19 cellular contexts compared by ENCODE assay signal in the genomic region with DNA sequence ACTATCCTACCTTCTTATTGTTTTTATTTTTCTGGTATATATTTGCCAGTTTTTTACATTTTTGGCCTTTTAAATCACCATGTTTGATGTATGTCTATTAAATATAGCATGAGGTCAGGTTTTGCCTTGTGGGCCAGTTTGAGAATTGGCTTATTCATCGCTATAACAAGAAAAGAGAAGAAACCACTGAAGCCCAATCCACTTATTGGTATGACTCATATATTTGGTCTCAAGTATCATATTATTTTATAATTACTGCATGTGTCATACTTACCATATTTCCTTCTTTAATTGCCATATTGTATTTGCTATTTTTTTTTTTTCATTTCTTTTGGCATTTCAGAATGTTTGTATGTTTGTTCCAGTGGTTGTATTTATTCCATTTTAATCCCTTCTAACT.
DNase-seq lines count a peak whose midpoint lies in the region; ATAC-seq, FAIRE-seq and TF ChIP-seq lines count a peak whose summit lies in the region.
"Had no signal": no experiment of that assay in that cellular context is flagged by ENCODE, and none has a peak within 500 bp of the region (broad histone marks: within the 10 kb centered on the region; RNA-seq: fewer than 3 reads in every experiment).

No MANE protein-coding gene starts in this region.

- H3K9me3 Mint-ChIP-seq in natural killer cell treated with Interleukin-12 subunit alpha and Interleukin-12 subunit beta and Interleukin-15 and Interleukin-18, amount 100 ng/mL, for 72 hours: no peaks in the 10 kb centered on the region
- no peaks in the 10 kb centered on the region for H3K9me3 Mint-ChIP-seq in natural killer cell
- H3K9me3 Mint-ChIP-seq in activated naive CD4-positive, alpha-beta T cell treated with anti-CD3 and anti-CD28 coated beads for 36 hours: no peaks in the 10 kb centered on the region
- H3K9me3 Mint-ChIP-seq: naive thymus-derived CD8-positive, alpha-beta T cell had no signal

- no peaks in the 10 kb centered on the region for H3K4me1 ChIP-seq in thyroid gland
- H3K4me1 ChIP-seq: vagina had no signal

- no peaks in the 10 kb centered on the region for H3K27me3 ChIP-seq in thyroid gland
- H3K27me3 ChIP-seq: spleen, vagina had no signal

- CTCF ChIA-PET in activated naive CD4-positive, alpha-beta T cell treated with anti-CD3 and anti-CD28 coated beads for 36 hours (lab: Charles Lee): no interaction called here

- H3K27me3 Mint-ChIP-seq in natural killer cell treated with Interleukin-12 subunit alpha and Interleukin-12 subunit beta and Interleukin-15 and Interleukin-18, amount 100 ng/mL, for 72 hours: no peaks in the 10 kb centered on the region
- no peaks in the 10 kb centered on the region for H3K27me3 Mint-ChIP-seq in natural killer cell (ENCODE audit: low read depth in 2 of 2)
- H3K27me3 Mint-ChIP-seq in activated naive CD4-positive, alpha-beta T cell treated with anti-CD3 and anti-CD28 coated beads for 36 hours (ENCODE audit: low read depth): no peaks in the 10 kb centered on the region
- H3K27me3 Mint-ChIP-seq: activated naive CD8-positive, alpha-beta T cell; naive thymus-derived CD8-positive, alpha-beta T cell; progenitor cell of endocrine pancreas had no signal

- intact Hi-C loops in natural killer cell (cut with micrococcal nuclease) (no loop called here), thyroid gland (cut with DNase I) (no loop called here)
- intact Hi-C loops in activated naive CD4-positive, alpha-beta T cell treated with anti-CD3 and anti-CD28 coated beads for 36 hours (cut with micrococcal nuclease): no loop called here

- no peak for FAIRE-seq in urothelium cell line (lab: Jason Lieb, UNC)
- FAIRE-seq: G401.6 had no signal

- no peak overlapping the region for H3K27ac ChIP-seq in thyroid gland
- H3K27ac ChIP-seq: spleen, vagina had no signal

- TF ChIP-seq CTCF in natural killer cell (IDR thresholded peaks at IDR 0.05) (no peak), epithelial cell of esophagus (IDR thresholded peaks at IDR 0.05; ENCODE audit: insufficient read depth, low read depth, low read length, missing control alignments) (no peak), thyroid gland (IDR thresholded peaks at IDR 0.05) (no peak)

- H3K36me3 ChIP-seq in thyroid gland: no peaks in the 10 kb centered on the region
- H3K36me3 ChIP-seq: spleen, vagina had no signal

- peak in 1 of 2 donors; percentile 54 for ATAC-seq in natural killer cell treated with Interleukin-12 subunit alpha and Interleukin-12 subunit beta and Interleukin-15 and Interleukin-18, amount 100 ng/mL, for 72 hours
- ATAC-seq in natural killer cell: no peak
- ATAC-seq: naive thymus-derived CD8-positive, alpha-beta T cell had no signal

- H3K27ac Mint-ChIP-seq in natural killer cell treated with Interleukin-12 subunit alpha and Interleukin-12 subunit beta and Interleukin-15 and Interleukin-18, amount 100 ng/mL, for 72 hours: peak overlapping the region in 1 of 2 donors; percentile 20
- H3K27ac Mint-ChIP-seq in natural killer cell: no peak overlapping the region
- no peak overlapping the region for H3K27ac Mint-ChIP-seq in activated naive CD4-positive, alpha-beta T cell treated with anti-CD3 and anti-CD28 coated beads for 36 hours
- H3K27ac Mint-ChIP-seq: activated naive CD8-positive, alpha-beta T cell; naive thymus-derived CD8-positive, alpha-beta T cell; progenitor cell of endocrine pancreas had no signal

- H3K4me1 Mint-ChIP-seq in natural killer cell treated with Interleukin-12 subunit alpha and Interleukin-12 subunit beta and Interleukin-15 and Interleukin-18, amount 100 ng/mL, for 72 hours (ENCODE audit: low read depth in 2 of 2): peaks cover 17 to 22% of the 10 kb centered on the region in 2 donors
- peaks cover 0 to 4% of the 10 kb centered on the region in 2 donors for H3K4me1 Mint-ChIP-seq in natural killer cell
- H3K4me1 Mint-ChIP-seq in activated naive CD4-positive, alpha-beta T cell treated with anti-CD3 and anti-CD28 coated beads for 36 hours (ENCODE audit: low read depth): peaks cover 8% of the 10 kb centered on the region

- no peak for TF ChIP-seq POLR2A in thyroid gland (IDR thresholded peaks at IDR 0.05)

- WGBS in thyroid gland, 2 donors: 72 to 97% methylated on average over 1 of the region's 1 CpG

- no peaks in the 10 kb centered on the region for H3K9me3 ChIP-seq in thyroid gland
- H3K9me3 ChIP-seq: vagina had no signal

- H3K4me3 Mint-ChIP-seq in natural killer cell treated with Interleukin-12 subunit alpha and Interleukin-12 subunit beta and Interleukin-15 and Interleukin-18, amount 100 ng/mL, for 72 hours: peak overlapping the region; percentile 31
- no peak overlapping the region for H3K4me3 Mint-ChIP-seq in natural killer cell
- H3K4me3 Mint-ChIP-seq in activated naive CD4-positive, alpha-beta T cell treated with anti-CD3 and anti-CD28 coated beads for 36 hours: no peak overlapping the region
- H3K4me3 Mint-ChIP-seq: activated naive CD8-positive, alpha-beta T cell; naive thymus-derived CD8-positive, alpha-beta T cell had no signal

- no peaks in the 10 kb centered on the region for H3K36me3 Mint-ChIP-seq in natural killer cell treated with Interleukin-12 subunit alpha and Interleukin-12 subunit beta and Interleukin-15 and Interleukin-18, amount 100 ng/mL, for 72 hours
- H3K36me3 Mint-ChIP-seq in natural killer cell: peaks cover 5% of the 10 kb centered on the region
- no peaks in the 10 kb centered on the region for H3K36me3 Mint-ChIP-seq in activated naive CD4-positive, alpha-beta T cell treated with anti-CD3 and anti-CD28 coated beads for 36 hours (ENCODE audit: low read depth)

- no peak for DNase-seq in natural killer cell treated with Interleukin-12 subunit alpha and Interleukin-12 subunit beta and Interleukin-15 and Interleukin-18, amount 100 ng/mL, for 72 hours (ENCODE audit: low spot score)
- DNase-seq in natural killer cell (no peak), MV-4-11 (lab: John Stamatoyannopoulos, UW) (peak; percentile 25), epithelial cell of esophagus (ENCODE audit: low read depth) (peak; percentile 65), thyroid gland (no peak), T-helper 9 cell (no peak), urothelium cell line (ENCODE audit: low spot score) (no peak)
- DNase-seq in activated naive CD4-positive, alpha-beta T cell treated with anti-CD3 and anti-CD28 coated beads for 36 hours: no peak
- DNase-seq: activated CD4-positive, CD25-positive, alpha-beta regulatory T cell treated with anti-CD3 and anti-CD28 coated beads, Interleukin-2, amount 50 U/mL, for 72 hours; caudate nucleus; effector memory CD4-positive, alpha-beta T cell; naive thymus-derived CD8-positive, alpha-beta T cell; NCI-H2029 treated with DMSO at 0.1 percent for 48 hours; spleen; stimulated activated naive CD4-positive, alpha-beta T cell treated with Interleukin-2 at 50 U/mL for 16 hours had no signal

- H3K4me3 ChIP-seq in epithelial cell of esophagus (ENCODE audit: low read length) (no peak overlapping the region), thyroid gland (replicated peaks in 1 of 3) (no peak overlapping the region)
- H3K4me3 ChIP-seq: spleen, vagina had no signal

Comparison
In these comparisons a context has a peak if more than half of its experiments do, and no peak if none do; other contexts are left out.
1. DNase-seq: peak in MV-4-11 (single experiment) and epithelial cell of esophagus (single experiment); none in natural killer cell treated with Interleukin-12 subunit alpha and Interleukin-12 subunit beta and Interleukin-15 and Interleukin-18, amount 100 ng/mL, for 72 hours (single experiment), natural killer cell (single experiment), thyroid gland (0 of 2), T-helper 9 cell (single experiment), urothelium cell line (single experiment) and activated naive CD4-positive, alpha-beta T cell treated with anti-CD3 and anti-CD28 coated beads for 36 hours (single experiment).